9 cellular contexts compared by ENCODE assay signal in genomic region chr5:175840050-175840841, GRCh38. TPM values are rescaled to one million over a fixed set of nuclear protein-coding genes. Genes with fewer than 3 reads are reported as not detected.
DNase-seq lines count a peak whose midpoint lies in the region; TF ChIP-seq lines count a peak whose summit lies in the region.
"Had no signal": no experiment of that assay in that cellular context is flagged by ENCODE, and none has a peak within 500 bp of the region (broad histone marks: within the 10 kb centered on the region; RNA-seq: fewer than 3 reads in every experiment).

No MANE protein-coding gene starts in this region.

- intact Hi-C loops in esophagus muscularis mucosa (cut with DNase I) = no loop called here
- intact Hi-C loops in head of caudate nucleus (cut with DNase I) = no loop called here
- intact Hi-C loops in activated naive CD4-positive, alpha-beta T cell treated with anti-CD3 and anti-CD28 coated beads for 36 hours (cut with micrococcal nuclease) = no loop called here

- TF ChIP-seq CTCF in NB4 (IDR thresholded peaks at IDR 0.05; ENCODE audit: low read depth, low read length) = peak; percentile 54
- peak in 2 of 3 experiments; percentile 28 to 50 for TF ChIP-seq CTCF in esophagus muscularis mucosa (IDR thresholded peaks at IDR 0.05)

- CTCF ChIA-PET in activated naive CD4-positive, alpha-beta T cell treated with anti-CD3 and anti-CD28 coated beads for 36 hours (lab: Charles Lee) = interaction anchor here (0.7 to 1.6 kb wide), 5 partner anchors 8 to 113 kb away, joined by 3 to 5 read pairs (median 4); no protein-coding TSS in a partner anchor

- TF ChIP-seq EP300 in esophagus muscularis mucosa (IDR thresholded peaks at IDR 0.05) = no peak

- no peak overlapping the region for H3K27ac ChIP-seq in esophagus muscularis mucosa (replicated peaks in 1 of 4)
- H3K27ac ChIP-seq: BLaER1 treated with 17β-estradiol and CSF1 and Interleukin-3, amounts not matched to agents 10 nM and 100 nM had no signal

- no peaks in the 10 kb centered on the region for H3K4me1 ChIP-seq in esophagus muscularis mucosa

- peaks cover 0 to 8% (median 0%) of the 10 kb centered on the region in 4 donors for H3K9me3 ChIP-seq in esophagus muscularis mucosa

- no peak overlapping the region for H3K4me3 ChIP-seq in NB4 (ENCODE audit: low read depth, low read length)
- H3K4me3 ChIP-seq in esophagus muscularis mucosa = no peak overlapping the region
- H3K4me3 ChIP-seq: BLaER1 treated with 17β-estradiol and CSF1 and Interleukin-3, amounts not matched to agents 10 nM and 100 nM had no signal

- DNase-seq in NCI-H2227 (lab: John Stamatoyannopoulos, UW; ENCODE audit: unreplicated experiment) (peak; percentile 24), NCI-H2227 treated with DMSO at 0.1 percent for 48 hours (lab: John Stamatoyannopoulos, UW) (no peak), NB4 (ENCODE audit: low read depth) (peak; percentile 20), esophagus muscularis mucosa (ENCODE audit: extremely low spot score) (no peak), renal cortical epithelial cell (ENCODE audit: low read depth) (peak; percentile 13), head of caudate nucleus (no peak)
- DNase-seq in activated naive CD4-positive, alpha-beta T cell treated with anti-CD3 and anti-CD28 coated beads for 36 hours = no peak
- no peak for DNase-seq in effector CD8-positive, alpha-beta T cell (lab: John Stamatoyannopoulos, UW)

- no peak overlapping the region for H3K4me3 Mint-ChIP-seq in activated naive CD4-positive, alpha-beta T cell treated with anti-CD3 and anti-CD28 coated beads for 36 hours

- H3K27me3 Mint-ChIP-seq in activated naive CD4-positive, alpha-beta T cell treated with anti-CD3 and anti-CD28 coated beads for 36 hours (ENCODE audit: low read depth) = no peaks in the 10 kb centered on the region

- no peaks in the 10 kb centered on the region for H3K36me3 Mint-ChIP-seq in activated naive CD4-positive, alpha-beta T cell treated with anti-CD3 and anti-CD28 coated beads for 36 hours (ENCODE audit: low read depth)

- H3K4me1 Mint-ChIP-seq in activated naive CD4-positive, alpha-beta T cell treated with anti-CD3 and anti-CD28 coated beads for 36 hours (ENCODE audit: low read depth) = no peaks in the 10 kb centered on the region

- H3K9me3 Mint-ChIP-seq in activated naive CD4-positive, alpha-beta T cell treated with anti-CD3 and anti-CD28 coated beads for 36 hours = no peaks in the 10 kb centered on the region

- H3K27ac Mint-ChIP-seq in activated naive CD4-positive, alpha-beta T cell treated with anti-CD3 and anti-CD28 coated beads for 36 hours = no peak overlapping the region

- peaks cover 0 to 32% (median 0%) of the 10 kb centered on the region in 4 donors for H3K27me3 ChIP-seq in esophagus muscularis mucosa
- H3K27me3 ChIP-seq: BLaER1 treated with 17β-estradiol and CSF1 and Interleukin-3, amounts not matched to agents 10 nM and 100 nM had no signal

- H3K36me3 ChIP-seq in esophagus muscularis mucosa = no peaks in the 10 kb centered on the region
- H3K36me3 ChIP-seq: BLaER1 treated with 17β-estradiol and CSF1 and Interleukin-3, amounts not matched to agents 10 nM and 100 nM had no signal

- TF ChIP-seq POLR2A in NB4 (IDR thresholded peaks at IDR 0.05; ENCODE audit: extremely low read depth, insufficient read length) = no peak
- TF ChIP-seq POLR2A in esophagus muscularis mucosa (IDR thresholded peaks at IDR 0.05; ENCODE audit: low read depth) = no peak

- 71% methylated on average over 5 of the region's 5 CpGs for WGBS in esophagus muscularis mucosa

RNA-seq across cellular contexts. Expression of gene CPLX2, which starts 31.1 kb away (rescaled TPM):
- total RNA-seq in esophagus muscularis mucosa = 1 to 10 TPM; 1.9 to 7.5 (median 5.4) TPM
- not detected in 2 replicates for total RNA-seq in renal cortical epithelial cell
- total RNA-seq in activated naive CD4-positive, alpha-beta T cell treated with anti-CD3 and anti-CD28 coated beads for 36 hours = not detected

Comparison
In these comparisons a context has a peak if more than half of its experiments do, and no peak if none do; other contexts are left out.
1. DNase-seq: peak in NCI-H2227 (single experiment), NB4 (single experiment) and renal cortical epithelial cell (single experiment); none in NCI-H2227 treated with DMSO at 0.1 percent for 48 hours (single experiment), esophagus muscularis mucosa (single experiment), head of caudate nucleus (0 of 42), activated naive CD4-positive, alpha-beta T cell treated with anti-CD3 and anti-CD28 coated beads for 36 hours (single experiment) and effector CD8-positive, alpha-beta T cell (single experiment).